ENCODE assay signal across 9 cellular contexts in genomic region chr4:82284475-82284857, GRCh38.
DNase-seq lines count a peak whose midpoint lies in the region; ATAC-seq and TF ChIP-seq lines count a peak whose summit lies in the region.
"Had no signal": no experiment of that assay in that cellular context is flagged by ENCODE, and none has a peak within 500 bp of the region (broad histone marks: within the 10 kb centered on the region; RNA-seq: fewer than 3 reads in every experiment).

No MANE protein-coding gene starts in this region.

- no peaks in the 10 kb centered on the region for H3K36me3 Mint-ChIP-seq in activated CD8-positive, alpha-beta T cell treated with anti-CD3 and anti-CD28 coated beads, Interleukin-2, amount 10 ng/mL, durations not matched to agents 7 days and 5 days (ENCODE audit: low read depth)

- POLR2A ChIA-PET in activated CD8-positive, alpha-beta T cell treated with anti-CD3 and anti-CD28 coated beads, Interleukin-2, amount 10 ng/mL, durations not matched to agents 7 days and 5 days (lab: Charles Lee) = no interaction called here

- DNase-seq in NCI-H748 (lab: John Stamatoyannopoulos, UW; ENCODE audit: unreplicated experiment) = peak; percentile 37
- DNase-seq in NCI-H748 treated with DMSO at 0.1 percent for 48 hours (lab: John Stamatoyannopoulos, UW) = no peak
- DNase-seq in activated CD8-positive, alpha-beta T cell treated with anti-CD3 and anti-CD28 coated beads, Interleukin-2, amount 10 ng/mL, durations not matched to agents 7 days and 5 days = no peak
- peak; percentile 23 for DNase-seq in iPS-NIHi11 (ENCODE audit: low spot score)
- DNase-seq in substantia nigra (lab: John Stamatoyannopoulos, UW) = peak in 2 of 49 donors; percentile 29 to 50
- DNase-seq in NCI-H1436 treated with DMSO at 0.1 percent for 48 hours (lab: John Stamatoyannopoulos, UW) = no peak
- DNase-seq in stimulated activated CD4-positive, alpha-beta T cell treated with anti-CD3 and anti-CD28 coated beads, Interleukin-2, amount 100 ng/mL, for 48 hours = no peak
- no peak for DNase-seq in GM13976 (ENCODE audit: low spot score)

- in situ Hi-C loops in GM13976 (cut with MboI; ENCODE audit: low sequenced_read_pairs, unreplicated experiment) = no loop called here

- H3K4me1 Mint-ChIP-seq in activated CD8-positive, alpha-beta T cell treated with anti-CD3 and anti-CD28 coated beads, Interleukin-2, amount 10 ng/mL, durations not matched to agents 7 days and 5 days (ENCODE audit: low read depth) = peaks cover 11% of the 10 kb centered on the region

- peak overlapping the region; percentile 81 for H3K27ac Mint-ChIP-seq in activated CD8-positive, alpha-beta T cell treated with anti-CD3 and anti-CD28 coated beads, Interleukin-2, amount 10 ng/mL, durations not matched to agents 7 days and 5 days

- no peaks in the 10 kb centered on the region for H3K9me3 Mint-ChIP-seq in activated CD8-positive, alpha-beta T cell treated with anti-CD3 and anti-CD28 coated beads, Interleukin-2, amount 10 ng/mL, durations not matched to agents 7 days and 5 days (ENCODE audit: insufficient read depth)

- peak overlapping the region; percentile 50 for H3K27ac ChIP-seq in substantia nigra (ENCODE audit: low read depth, low read length, poor library complexity, severe bottlenecking)
- H3K27ac ChIP-seq: C4-2B had no signal

- H3K4me3 Mint-ChIP-seq in activated CD8-positive, alpha-beta T cell treated with anti-CD3 and anti-CD28 coated beads, Interleukin-2, amount 10 ng/mL, durations not matched to agents 7 days and 5 days = peak overlapping the region; percentile 74

- CTCF ChIA-PET in activated CD8-positive, alpha-beta T cell treated with anti-CD3 and anti-CD28 coated beads, Interleukin-2, amount 10 ng/mL, durations not matched to agents 7 days and 5 days (lab: Charles Lee) = interaction anchor here (0.8 to 2.7 kb wide), 17 partner anchors 8 to 817 kb away, joined by 3 to 17 read pairs (median 5); partner anchors contain the start of gene HNRNPD

- no peak for TF ChIP-seq CTCF in GM13976 (IDR thresholded peaks at IDR 0.05; ENCODE audit: borderline replicate concordance, control extremely low read depth, extremely low read depth, insufficient read depth, missing control alignments)

- ATAC-seq in activated CD8-positive, alpha-beta T cell treated with anti-CD3 and anti-CD28 coated beads, Interleukin-2, amount 10 ng/mL, durations not matched to agents 7 days and 5 days = no peak

- peaks cover 21% of the 10 kb centered on the region for H3K27me3 Mint-ChIP-seq in activated CD8-positive, alpha-beta T cell treated with anti-CD3 and anti-CD28 coated beads, Interleukin-2, amount 10 ng/mL, durations not matched to agents 7 days and 5 days (ENCODE audit: low read depth)

Comparison
In these comparisons a context has a peak if more than half of its experiments do, and no peak if none do; other contexts are left out.
1. DNase-seq: peak in NCI-H748 (single experiment) and iPS-NIHi11 (single experiment); none in NCI-H748 treated with DMSO at 0.1 percent for 48 hours (single experiment), activated CD8-positive, alpha-beta T cell treated with anti-CD3 and anti-CD28 coated beads, Interleukin-2, amount 10 ng/mL, durations not matched to agents 7 days and 5 days (single experiment), NCI-H1436 treated with DMSO at 0.1 percent for 48 hours (single experiment), stimulated activated CD4-positive, alpha-beta T cell treated with anti-CD3 and anti-CD28 coated beads, Interleukin-2, amount 100 ng/mL, for 48 hours (0 of 2) and GM13976 (single experiment).